Comparison of ENCODE assay signal across 1 cellular context in genomic region chr3:10196389-10197052, GRCh38.
TF ChIP-seq lines count a peak whose summit lies in the region.

No MANE protein-coding gene starts in this region.

TF ChIP-seq in GM23338, 12 proteins besides CTCF, POLR2A, EP300 and RAD21 (continued from another document):
- TF ChIP-seq STAT1 (IDR thresholded peaks at IDR 0.05; ENCODE audit: unreplicated experiment) (no peak), EZH2phosphoT487 (IDR thresholded peaks at IDR 0.05; ENCODE audit: unreplicated experiment) (no peak), JUNB (IDR thresholded peaks at IDR 0.05; ENCODE audit: unreplicated experiment) (no peak), ZNF331 (CRISPR knock-in tag; IDR thresholded peaks at IDR 0.05; ENCODE audit: low read depth) (no peak), CREB1 (CRISPR knock-in tag; IDR thresholded peaks at IDR 0.05; ENCODE audit: low read depth) (no peak), EZH2 (IDR thresholded peaks at IDR 0.05; ENCODE audit: low read depth, unreplicated experiment) (no peak), NANOG (IDR thresholded peaks at IDR 0.05; ENCODE audit: borderline replicate concordance) (no peak), ZNF114 (CRISPR knock-in tag; IDR thresholded peaks at IDR 0.05) (no peak)
- TF ChIP-seq, protein P1, sequence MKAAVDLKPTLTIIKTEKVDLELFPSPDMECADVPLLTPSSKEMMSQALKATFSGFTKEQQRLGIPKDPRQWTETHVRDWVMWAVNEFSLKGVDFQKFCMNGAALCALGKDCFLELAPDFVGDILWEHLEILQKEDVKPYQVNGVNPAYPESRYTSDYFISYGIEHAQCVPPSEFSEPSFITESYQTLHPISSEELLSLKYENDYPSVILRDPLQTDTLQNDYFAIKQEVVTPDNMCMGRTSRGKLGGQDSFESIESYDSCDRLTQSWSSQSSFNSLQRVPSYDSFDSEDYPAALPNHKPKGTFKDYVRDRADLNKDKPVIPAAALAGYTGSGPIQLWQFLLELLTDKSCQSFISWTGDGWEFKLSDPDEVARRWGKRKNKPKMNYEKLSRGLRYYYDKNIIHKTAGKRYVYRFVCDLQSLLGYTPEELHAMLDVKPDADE (IDR thresholded peaks at IDR 0.05): no peak
- TF ChIP-seq, protein P2, sequence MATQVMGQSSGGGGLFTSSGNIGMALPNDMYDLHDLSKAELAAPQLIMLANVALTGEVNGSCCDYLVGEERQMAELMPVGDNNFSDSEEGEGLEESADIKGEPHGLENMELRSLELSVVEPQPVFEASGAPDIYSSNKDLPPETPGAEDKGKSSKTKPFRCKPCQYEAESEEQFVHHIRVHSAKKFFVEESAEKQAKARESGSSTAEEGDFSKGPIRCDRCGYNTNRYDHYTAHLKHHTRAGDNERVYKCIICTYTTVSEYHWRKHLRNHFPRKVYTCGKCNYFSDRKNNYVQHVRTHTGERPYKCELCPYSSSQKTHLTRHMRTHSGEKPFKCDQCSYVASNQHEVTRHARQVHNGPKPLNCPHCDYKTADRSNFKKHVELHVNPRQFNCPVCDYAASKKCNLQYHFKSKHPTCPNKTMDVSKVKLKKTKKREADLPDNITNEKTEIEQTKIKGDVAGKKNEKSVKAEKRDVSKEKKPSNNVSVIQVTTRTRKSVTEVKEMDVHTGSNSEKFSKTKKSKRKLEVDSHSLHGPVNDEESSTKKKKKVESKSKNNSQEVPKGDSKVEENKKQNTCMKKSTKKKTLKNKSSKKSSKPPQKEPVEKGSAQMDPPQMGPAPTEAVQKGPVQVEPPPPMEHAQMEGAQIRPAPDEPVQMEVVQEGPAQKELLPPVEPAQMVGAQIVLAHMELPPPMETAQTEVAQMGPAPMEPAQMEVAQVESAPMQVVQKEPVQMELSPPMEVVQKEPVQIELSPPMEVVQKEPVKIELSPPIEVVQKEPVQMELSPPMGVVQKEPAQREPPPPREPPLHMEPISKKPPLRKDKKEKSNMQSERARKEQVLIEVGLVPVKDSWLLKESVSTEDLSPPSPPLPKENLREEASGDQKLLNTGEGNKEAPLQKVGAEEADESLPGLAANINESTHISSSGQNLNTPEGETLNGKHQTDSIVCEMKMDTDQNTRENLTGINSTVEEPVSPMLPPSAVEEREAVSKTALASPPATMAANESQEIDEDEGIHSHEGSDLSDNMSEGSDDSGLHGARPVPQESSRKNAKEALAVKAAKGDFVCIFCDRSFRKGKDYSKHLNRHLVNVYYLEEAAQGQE (IDR thresholded peaks at IDR 0.05; ENCODE audit: unreplicated experiment): no peak
TF ChIP-seq in GM23338: peak in this region for 0.
